Comparison of ENCODE assay signal across 19 cellular contexts in the genomic region with DNA sequence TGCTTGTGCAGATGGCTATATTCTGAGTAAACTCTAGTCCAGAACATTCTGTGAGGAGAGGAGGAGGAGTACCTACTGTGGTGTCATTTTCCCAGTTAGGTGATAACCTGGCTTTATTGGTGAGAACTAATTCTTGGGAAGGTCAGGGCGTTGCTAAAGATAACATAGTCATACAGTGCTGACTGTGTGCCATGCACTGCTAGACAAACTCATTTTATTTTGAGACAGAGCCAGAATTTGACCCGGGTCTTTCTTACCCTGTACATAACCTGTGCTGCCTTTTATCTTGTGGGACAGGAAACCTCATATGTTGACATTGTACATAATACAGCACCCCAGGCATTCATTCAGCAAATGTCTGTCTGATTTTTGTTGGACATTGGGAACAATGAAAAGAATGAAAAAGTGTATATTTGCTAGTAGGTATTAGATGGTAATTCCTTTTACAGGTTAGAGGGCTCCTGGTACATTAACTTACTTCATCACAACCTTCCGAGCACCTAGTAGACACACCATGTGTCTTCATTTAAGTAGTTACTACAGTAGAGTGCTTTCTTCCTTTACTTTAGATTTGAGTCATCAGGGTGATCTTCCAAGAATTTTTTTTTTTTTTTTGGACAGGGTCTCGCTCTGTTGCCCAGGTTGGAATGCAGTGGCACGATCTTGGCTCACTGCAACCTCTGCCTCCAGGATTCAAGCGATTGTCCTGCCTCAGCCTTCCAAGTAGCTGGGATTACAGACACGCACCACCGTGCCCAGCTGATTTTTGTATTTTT.
A peak's percentile ranks its signal among the peaks of the same experiment; 100 is the strongest.
DNase-seq lines count a peak whose midpoint lies in the region; ATAC-seq and TF ChIP-seq lines count a peak whose summit lies in the region.
"Had no signal": no experiment of that assay in that cellular context is flagged by ENCODE, and none has a peak within 500 bp of the region (broad histone marks: within the 10 kb centered on the region; RNA-seq: fewer than 3 reads in every experiment).

No MANE protein-coding gene starts in this region.

- POLR2A ChIA-PET in MCF 10A (lab: Yijun Ruan, JAX) (interaction anchor here (0.6 to 1.1 kb wide), 2 partner anchors 42 to 77 kb away, joined by 3 read pairs; no protein-coding TSS in a partner anchor), WTC11 (lab: Charles Lee) (no interaction called here)

- H3K9me3 Mint-ChIP-seq in MCF 10A (ENCODE audit: unreplicated experiment) (no peaks in the 10 kb centered on the region), progenitor cell of endocrine pancreas (ENCODE audit: low read depth) (peaks cover 4% of the 10 kb centered on the region), WTC11 (peaks cover 4% of the 10 kb centered on the region)
- H3K9me3 Mint-ChIP-seq: activated CD4-positive, alpha-beta memory T cell treated with anti-CD3 and anti-CD28 coated beads for 36 hours had no signal

- H3K27ac Mint-ChIP-seq in MCF 10A (ENCODE audit: low read depth, unreplicated experiment), result peak overlapping the region; percentile 35
- peak overlapping the region; percentile 50 for H3K27ac Mint-ChIP-seq in progenitor cell of endocrine pancreas
- H3K27ac Mint-ChIP-seq in WTC11, result no peak overlapping the region
- H3K27ac Mint-ChIP-seq: activated CD4-positive, alpha-beta memory T cell treated with anti-CD3 and anti-CD28 coated beads for 36 hours had no signal

- no TSS peak for BruUV-seq in MCF 10A (replicated peaks; lab: Mats Ljungman, UMichigan)

- H3F3A ChIP-seq in Loucy (ENCODE audit: low read depth), result 0 out of 2 replicates have a peak, but pooled peaks cover 4% of the 10 kb centered on the region

- CTCF ChIA-PET in MCF 10A (lab: Yijun Ruan, JAX), result no interaction called here
- CTCF ChIA-PET in WTC11 (lab: Charles Lee), result interaction anchor here (0.5 to 4.3 kb wide), 7 partner anchors 20 to 826 kb away, joined by 3 to 72 read pairs (median 4); no protein-coding TSS in a partner anchor

- no peaks in the 10 kb centered on the region for H3K9me2 ChIP-seq in Loucy (replicated peaks; ENCODE audit: low read depth, low read length)

- H3K27ac ChIP-seq in breast epithelium (no peak overlapping the region), duodenal mucosa (ENCODE audit: low read depth, low read length) (no peak overlapping the region)
- H3K27ac ChIP-seq: esophagus squamous epithelium, KMS-11, vagina had no signal

- H3K27me3 ChIP-seq in breast epithelium, result no peaks in the 10 kb centered on the region
- no peaks in the 10 kb centered on the region for H3K27me3 ChIP-seq in Loucy (ENCODE audit: insufficient read depth, low read length, poor library complexity, severe bottlenecking)
- H3K27me3 ChIP-seq in duodenal mucosa (ENCODE audit: control insufficient read depth in 1 of 2, insufficient read depth in 2 of 2, low read length in 2 of 2), result no peaks in the 10 kb centered on the region
- H3K27me3 ChIP-seq: esophagus squamous epithelium, vagina had no signal

- intact Hi-C loops in MCF 10A (cut with micrococcal nuclease), result loop anchor here (10.0 kb wide), 1 partner anchor 377 kb away; no protein-coding TSS in a partner anchor
- intact Hi-C loops in breast epithelium (cut with DNase I; ENCODE audit: low total_unique reads), result no loop called here

- DNase-seq in MCF 10A (ENCODE audit: unreplicated experiment) (no peak), breast epithelium (ENCODE audit: low spot score in 2 of 2) (no peak), progenitor cell of endocrine pancreas (ENCODE audit: low spot score, unreplicated experiment) (no peak), mesenteric fat pad (ENCODE audit: low spot score) (no peak), WTC11 (ENCODE audit: low spot score) (no peak)
- DNase-seq: activated CD4-positive, alpha-beta memory T cell treated with anti-CD3 and anti-CD28 coated beads for 36 hours; amniotic stem cell; esophagus squamous epithelium; hippocampal formation; left cardiac atrium; naive thymus-derived CD4-positive, alpha-beta T cell; NCI-H1436 treated with DMSO at 0.1 percent for 48 hours; NCI-H446; stimulated activated CD4-positive, alpha-beta T cell treated with anti-CD3 and anti-CD28 coated beads, Interleukin-15, amount 100 ng/mL, for 24 hours had no signal

- ATAC-seq in GM18498 (IDR thresholded peaks at IDR 0.05; ENCODE audit: unreplicated experiment) (no peak), WTC11 (no peak)
- ATAC-seq: naive thymus-derived CD4-positive, alpha-beta T cell had no signal

- H3K4me1 ChIP-seq in breast epithelium (no peaks in the 10 kb centered on the region), Loucy (ENCODE audit: insufficient read depth, low read length, poor library complexity, severe bottlenecking) (peaks cover 9% of the 10 kb centered on the region), duodenal mucosa (ENCODE audit: control insufficient read depth in 1 of 2, insufficient read depth in 2 of 2, low read length in 2 of 2) (peaks cover 27 to 34% of the 10 kb centered on the region in 2 donors)

- H3K4me2 ChIP-seq in Loucy (ENCODE audit: low read depth, low read length, poor library complexity, severe bottlenecking), result peak overlapping the region; percentile 21
- H3K4me2 ChIP-seq: KMS-11 had no signal

- no peak overlapping the region for H3K4me3 Mint-ChIP-seq in MCF 10A (ENCODE audit: unreplicated experiment)
- no peak overlapping the region for H3K4me3 Mint-ChIP-seq in progenitor cell of endocrine pancreas (ENCODE audit: low read depth)
- H3K4me3 Mint-ChIP-seq in WTC11, result no peak overlapping the region
- H3K4me3 Mint-ChIP-seq: activated CD4-positive, alpha-beta memory T cell treated with anti-CD3 and anti-CD28 coated beads for 36 hours had no signal

- H3K36me3 ChIP-seq in breast epithelium (no peaks in the 10 kb centered on the region), Loucy (ENCODE audit: insufficient read depth, low read length) (peaks cover 26% of the 10 kb centered on the region), duodenal mucosa (ENCODE audit: control insufficient read depth in 1 of 2, insufficient read depth in 2 of 2, low read length in 2 of 2) (peaks cover 2 to 7% of the 10 kb centered on the region in 2 donors)
- H3K36me3 ChIP-seq: vagina had no signal

- H3K27me3 Mint-ChIP-seq in MCF 10A (ENCODE audit: insufficient read depth, unreplicated experiment) (no peaks in the 10 kb centered on the region), progenitor cell of endocrine pancreas (no peaks in the 10 kb centered on the region), WTC11 (ENCODE audit: low read depth) (no peaks in the 10 kb centered on the region)
- H3K27me3 Mint-ChIP-seq: activated CD4-positive, alpha-beta memory T cell treated with anti-CD3 and anti-CD28 coated beads for 36 hours; naive thymus-derived CD4-positive, alpha-beta T cell had no signal

- H2AFZ ChIP-seq in Loucy (ENCODE audit: low read length), result no peak overlapping the region

- no peak for TF ChIP-seq POLR2A in breast epithelium (IDR thresholded peaks at IDR 0.05)

- H3K9ac ChIP-seq in Loucy (ENCODE audit: low read depth, low read length, poor library complexity, severe bottlenecking) (peak overlapping the region; percentile 21), duodenal mucosa (ENCODE audit: low read depth in 1 of 2, low read length in 2 of 2) (peak overlapping the region; percentile 14 to 27)
- H3K9ac ChIP-seq: KMS-11 had no signal

- H3K79me2 ChIP-seq in Loucy (ENCODE audit: insufficient read depth, low read length), result peaks cover 79% of the 10 kb centered on the region

- H3K4me1 Mint-ChIP-seq in MCF 10A (ENCODE audit: insufficient read depth, unreplicated experiment) (peaks cover 28% of the 10 kb centered on the region), progenitor cell of endocrine pancreas (ENCODE audit: low read depth) (peaks cover 36% of the 10 kb centered on the region), WTC11 (peaks cover 41% of the 10 kb centered on the region)

- peaks cover 37% of the 10 kb centered on the region for H3K36me3 Mint-ChIP-seq in MCF 10A (ENCODE audit: insufficient read depth, unreplicated experiment)
- peaks cover 11% of the 10 kb centered on the region for H3K36me3 Mint-ChIP-seq in progenitor cell of endocrine pancreas (ENCODE audit: insufficient read depth)
- peaks cover 13% of the 10 kb centered on the region for H3K36me3 Mint-ChIP-seq in WTC11

- H3K9me3 ChIP-seq in breast epithelium (no peaks in the 10 kb centered on the region), Loucy (ENCODE audit: insufficient read depth, low read depth, low read length) (no peaks in the 10 kb centered on the region), duodenal mucosa (ENCODE audit: control insufficient read depth in 1 of 2, low read length in 2 of 2) (no peaks in the 10 kb centered on the region)
- H3K9me3 ChIP-seq: esophagus squamous epithelium, vagina had no signal

- no peak overlapping the region for H3K4me3 ChIP-seq in breast epithelium
- H3K4me3 ChIP-seq in Loucy (ENCODE audit: low read length, poor library complexity, severe bottlenecking), result no peak overlapping the region
- no peak overlapping the region for H3K4me3 ChIP-seq in duodenal mucosa (ENCODE audit: low read depth in 1 of 2, low read length in 2 of 2)
- H3K4me3 ChIP-seq: esophagus squamous epithelium, vagina had no signal

- H4K20me1 ChIP-seq in Loucy (ENCODE audit: insufficient read depth, low read length, poor library complexity, severe bottlenecking), result peaks cover 28% of the 10 kb centered on the region

- no peak for TF ChIP-seq CTCF in MCF 10A (IDR thresholded peaks at IDR 0.05; ENCODE audit: unreplicated experiment)
- TF ChIP-seq CTCF in breast epithelium (IDR thresholded peaks at IDR 0.05), result no peak
- no peak for TF ChIP-seq CTCF in Loucy (conservative IDR thresholded peaks at IDR 0.05; ENCODE audit: low read length)
- no peak for TF ChIP-seq CTCF in progenitor cell of endocrine pancreas (IDR thresholded peaks at IDR 0.05; ENCODE audit: unreplicated experiment)
- TF ChIP-seq CTCF in WTC11 (IDR thresholded peaks at IDR 0.05), result no peak

TF ChIP-seq in WTC11, 78 proteins besides CTCF, POLR2A, EP300 and RAD21 (continues in another document):
- TF ChIP-seq, protein P1, sequence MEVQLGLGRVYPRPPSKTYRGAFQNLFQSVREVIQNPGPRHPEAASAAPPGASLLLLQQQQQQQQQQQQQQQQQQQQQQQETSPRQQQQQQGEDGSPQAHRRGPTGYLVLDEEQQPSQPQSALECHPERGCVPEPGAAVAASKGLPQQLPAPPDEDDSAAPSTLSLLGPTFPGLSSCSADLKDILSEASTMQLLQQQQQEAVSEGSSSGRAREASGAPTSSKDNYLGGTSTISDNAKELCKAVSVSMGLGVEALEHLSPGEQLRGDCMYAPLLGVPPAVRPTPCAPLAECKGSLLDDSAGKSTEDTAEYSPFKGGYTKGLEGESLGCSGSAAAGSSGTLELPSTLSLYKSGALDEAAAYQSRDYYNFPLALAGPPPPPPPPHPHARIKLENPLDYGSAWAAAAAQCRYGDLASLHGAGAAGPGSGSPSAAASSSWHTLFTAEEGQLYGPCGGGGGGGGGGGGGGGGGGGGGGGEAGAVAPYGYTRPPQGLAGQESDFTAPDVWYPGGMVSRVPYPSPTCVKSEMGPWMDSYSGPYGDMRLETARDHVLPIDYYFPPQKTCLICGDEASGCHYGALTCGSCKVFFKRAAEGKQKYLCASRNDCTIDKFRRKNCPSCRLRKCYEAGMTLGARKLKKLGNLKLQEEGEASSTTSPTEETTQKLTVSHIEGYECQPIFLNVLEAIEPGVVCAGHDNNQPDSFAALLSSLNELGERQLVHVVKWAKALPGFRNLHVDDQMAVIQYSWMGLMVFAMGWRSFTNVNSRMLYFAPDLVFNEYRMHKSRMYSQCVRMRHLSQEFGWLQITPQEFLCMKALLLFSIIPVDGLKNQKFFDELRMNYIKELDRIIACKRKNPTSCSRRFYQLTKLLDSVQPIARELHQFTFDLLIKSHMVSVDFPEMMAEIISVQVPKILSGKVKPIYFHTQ (CRISPR knock-in tag; IDR thresholded peaks at IDR 0.05), result no peak
